Comparison of ENCODE assay signal across 1 cellular context in genomic region chr7:47153571-47153970, GRCh38.
A peak's percentile ranks its signal among the peaks of the same experiment; 100 is the strongest.
TF ChIP-seq lines count a peak whose summit lies in the region.

No MANE protein-coding gene starts in this region.

TF ChIP-seq in H1, 55 proteins besides CTCF, POLR2A, EP300 and RAD21 (continued from another document):
- 0 out of 4 replicates have a peak, but pooled peaks of 1 of the 2 experiments have one; percentile 19 for TF ChIP-seq SIN3A (conservative IDR thresholded peaks at IDR 0.05 in 1 of 2, IDR thresholded peaks at IDR 0.05 in 1 of 2; ENCODE audit: low read depth in 1 of 2, low read length in 2 of 2)
- no peak for TF ChIP-seq RNF2 (IDR thresholded peaks at IDR 0.05; ENCODE audit: borderline replicate concordance, low read depth, low read length, missing control alignments, poor library complexity, severe bottlenecking)
- TF ChIP-seq MAX (IDR thresholded peaks at IDR 0.05) = 0 out of 2 replicates have a peak, but pooled peaks have one; percentile 47
- TF ChIP-seq TCF12 (IDR thresholded peaks at IDR 0.05; ENCODE audit: low read depth, low read length) = 0 out of 2 replicates have a peak, but pooled peaks have one; percentile 27
- no peak for TF ChIP-seq JUN (IDR thresholded peaks at IDR 0.05; ENCODE audit: low read depth, low read length)
- no peak for TF ChIP-seq SP4 (IDR thresholded peaks at IDR 0.05; ENCODE audit: low read length)
- no peak for TF ChIP-seq GABPA (IDR thresholded peaks at IDR 0.05; ENCODE audit: borderline replicate concordance, insufficient read depth, low read length)
- TF ChIP-seq CHD1 (IDR thresholded peaks at IDR 0.05; ENCODE audit: low read depth, low read length) = no peak
- no peak for TF ChIP-seq ATF3 (IDR thresholded peaks at IDR 0.05; ENCODE audit: insufficient read depth, low read depth, low read length)
- no peak for TF ChIP-seq SUZ12 (IDR thresholded peaks at IDR 0.05; ENCODE audit: low read length)
- TF ChIP-seq HDAC2 (IDR thresholded peaks at IDR 0.05; ENCODE audit: borderline replicate concordance in 1 of 2, low read depth in 2 of 2, low read length in 2 of 2) = no peak
- peak; percentile 45; the same call in 1 of the 2 replicates for TF ChIP-seq SP1 (IDR thresholded peaks at IDR 0.05; ENCODE audit: low read depth, low read length)
- no peak for TF ChIP-seq KDM1A (IDR thresholded peaks at IDR 0.05; ENCODE audit: borderline replicate concordance, low read length)
- TF ChIP-seq CBX5 (IDR thresholded peaks at IDR 0.05; ENCODE audit: low read depth, low read length) = no peak
- TF ChIP-seq CTBP2 (IDR thresholded peaks at IDR 0.05; ENCODE audit: borderline replicate concordance, insufficient read depth, insufficient read length, low read length) = no peak
- TF ChIP-seq EZH2 (IDR thresholded peaks at IDR 0.05; ENCODE audit: low read depth, low read length, severe bottlenecking) = no peak
- 0 out of 2 replicates have a peak, but pooled peaks have one; percentile 35 for TF ChIP-seq POU5F1 (IDR thresholded peaks at IDR 0.05; ENCODE audit: low read depth, low read length)
TF ChIP-seq in H1: peak in this region for 6.
